In the genomic region with DNA sequence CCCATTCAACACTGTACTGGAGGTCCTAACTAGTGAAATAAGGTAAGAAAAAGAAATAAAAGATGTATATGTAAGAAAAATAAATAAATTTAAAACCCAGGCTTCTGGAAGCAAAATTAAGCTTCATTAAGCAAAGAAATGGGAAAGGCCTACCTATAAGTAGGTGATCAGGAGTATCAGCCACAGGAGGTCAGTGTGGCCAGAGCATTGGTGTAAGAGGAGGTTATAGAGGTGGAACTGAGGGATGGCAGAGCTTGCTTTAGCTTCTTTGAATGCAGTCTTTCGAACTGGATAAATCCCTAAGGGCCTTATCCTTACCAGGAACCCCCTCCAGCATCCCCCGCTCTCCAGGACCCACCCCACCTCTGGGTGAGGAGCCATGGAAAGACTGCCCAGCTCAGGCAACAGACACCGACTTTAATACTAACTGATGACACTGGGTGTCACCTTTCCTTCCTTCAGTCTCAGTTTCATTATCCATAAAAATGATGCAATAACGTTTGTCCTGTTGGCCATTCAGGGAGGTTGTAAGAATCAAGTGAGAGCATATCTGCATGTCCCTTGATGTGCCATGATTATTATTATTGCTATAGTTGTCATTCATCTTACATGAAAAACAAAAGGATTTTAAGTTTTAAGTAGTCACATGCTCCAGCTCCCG, we compare ENCODE assay signal across 1 cellular context.
TF ChIP-seq lines count a peak whose summit lies in the region.

No MANE protein-coding gene starts in this region.

TF ChIP-seq in K562, 482 proteins besides CTCF, POLR2A, EP300 and RAD21 (continues in another document):
- peak; percentile 58 for TF ChIP-seq MEIS2 (IDR thresholded peaks at IDR 0.05; ENCODE audit: partially characterized antibody)
- TF ChIP-seq, protein P1, sequence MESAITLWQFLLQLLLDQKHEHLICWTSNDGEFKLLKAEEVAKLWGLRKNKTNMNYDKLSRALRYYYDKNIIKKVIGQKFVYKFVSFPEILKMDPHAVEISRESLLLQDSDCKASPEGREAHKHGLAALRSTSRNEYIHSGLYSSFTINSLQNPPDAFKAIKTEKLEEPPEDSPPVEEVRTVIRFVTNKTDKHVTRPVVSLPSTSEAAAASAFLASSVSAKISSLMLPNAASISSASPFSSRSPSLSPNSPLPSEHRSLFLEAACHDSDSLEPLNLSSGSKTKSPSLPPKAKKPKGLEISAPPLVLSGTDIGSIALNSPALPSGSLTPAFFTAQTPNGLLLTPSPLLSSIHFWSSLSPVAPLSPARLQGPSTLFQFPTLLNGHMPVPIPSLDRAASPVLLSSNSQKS (CRISPR knock-in tag; IDR thresholded peaks at IDR 0.05): 0 out of 2 replicates have a peak, but pooled peaks have one; percentile 39
- TF ChIP-seq U2AF1 (optimal IDR thresholded peaks at IDR 0.05; ENCODE audit: low read depth, low read length): no peak
- TF ChIP-seq ZEB2 (IDR thresholded peaks at IDR 0.05): peak; percentile 71
- no peak for TF ChIP-seq CCNT2 (IDR thresholded peaks at IDR 0.05; ENCODE audit: borderline replicate concordance, extremely low read depth, insufficient read length, low read depth, low read length)
- TF ChIP-seq, protein P2, sequence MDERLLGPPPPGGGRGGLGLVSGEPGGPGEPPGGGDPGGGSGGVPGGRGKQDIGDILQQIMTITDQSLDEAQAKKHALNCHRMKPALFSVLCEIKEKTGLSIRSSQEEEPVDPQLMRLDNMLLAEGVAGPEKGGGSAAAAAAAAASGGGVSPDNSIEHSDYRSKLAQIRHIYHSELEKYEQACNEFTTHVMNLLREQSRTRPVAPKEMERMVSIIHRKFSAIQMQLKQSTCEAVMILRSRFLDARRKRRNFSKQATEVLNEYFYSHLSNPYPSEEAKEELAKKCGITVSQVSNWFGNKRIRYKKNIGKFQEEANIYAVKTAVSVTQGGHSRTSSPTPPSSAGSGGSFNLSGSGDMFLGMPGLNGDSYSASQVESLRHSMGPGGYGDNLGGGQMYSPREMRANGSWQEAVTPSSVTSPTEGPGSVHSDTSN (CRISPR knock-in tag; IDR thresholded peaks at IDR 0.05; ENCODE audit: low read depth): no peak
- TF ChIP-seq, protein P2 (tag; conservative IDR thresholded peaks at IDR 0.05; ENCODE audit: low read depth): peak; percentile 31; the same call in 1 of the 2 replicates
- no peak for TF ChIP-seq RBM14 (IDR thresholded peaks at IDR 0.05; ENCODE audit: borderline replicate concordance, insufficient read depth, low read depth, low read length)
- TF ChIP-seq HIVEP1 (CRISPR knock-in tag; IDR thresholded peaks at IDR 0.05): no peak
- TF ChIP-seq CC2D1A (IDR thresholded peaks at IDR 0.05): no peak
- peak; percentile 50; the same call in 1 of the 2 replicates for TF ChIP-seq CXXC5 (CRISPR knock-in tag; IDR thresholded peaks at IDR 0.05)
- TF ChIP-seq MYC (IDR thresholded peaks at IDR 0.05; ENCODE audit: low read depth, low read length): peak; percentile 72
- no peak for TF ChIP-seq MYC (CRISPR knock-in tag; IDR thresholded peaks at IDR 0.05; ENCODE audit: borderline replicate concordance, low read depth)
- 0 out of 2 replicates have a peak, but pooled peaks have one; percentile 28 for TF ChIP-seq ZNF311 (CRISPR knock-in tag; IDR thresholded peaks at IDR 0.05)
- TF ChIP-seq NUFIP1 (IDR thresholded peaks at IDR 0.05; ENCODE audit: partially characterized antibody): no peak
- TF ChIP-seq L3MBTL2 (IDR thresholded peaks at IDR 0.05): 0 out of 2 replicates have a peak, but pooled peaks have one; percentile 49
- TF ChIP-seq KAT2B (IDR thresholded peaks at IDR 0.05; ENCODE audit: low read depth, low read length): no peak
- TF ChIP-seq POLR2B (IDR thresholded peaks at IDR 0.05; ENCODE audit: low read depth, partially characterized antibody): peak; percentile 30
- TF ChIP-seq, protein P3, sequence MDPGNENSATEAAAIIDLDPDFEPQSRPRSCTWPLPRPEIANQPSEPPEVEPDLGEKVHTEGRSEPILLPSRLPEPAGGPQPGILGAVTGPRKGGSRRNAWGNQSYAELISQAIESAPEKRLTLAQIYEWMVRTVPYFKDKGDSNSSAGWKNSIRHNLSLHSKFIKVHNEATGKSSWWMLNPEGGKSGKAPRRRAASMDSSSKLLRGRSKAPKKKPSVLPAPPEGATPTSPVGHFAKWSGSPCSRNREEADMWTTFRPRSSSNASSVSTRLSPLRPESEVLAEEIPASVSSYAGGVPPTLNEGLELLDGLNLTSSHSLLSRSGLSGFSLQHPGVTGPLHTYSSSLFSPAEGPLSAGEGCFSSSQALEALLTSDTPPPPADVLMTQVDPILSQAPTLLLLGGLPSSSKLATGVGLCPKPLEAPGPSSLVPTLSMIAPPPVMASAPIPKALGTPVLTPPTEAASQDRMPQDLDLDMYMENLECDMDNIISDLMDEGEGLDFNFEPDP (CRISPR knock-in tag; IDR thresholded peaks at IDR 0.05): no peak
- peak; percentile 95 for TF ChIP-seq POLR2H (tag; IDR thresholded peaks at IDR 0.05; ENCODE audit: low read depth)
- TF ChIP-seq EP400 (IDR thresholded peaks at IDR 0.05): peak; percentile 70
- TF ChIP-seq SMARCA4 (IDR thresholded peaks at IDR 0.05): peak; percentile 20; the same call in 1 of the 2 replicates
- TF ChIP-seq ZNF175 (CRISPR knock-in tag; IDR thresholded peaks at IDR 0.05; ENCODE audit: low read depth): peak; percentile 82
- TF ChIP-seq SMAD4 (CRISPR knock-in tag; conservative IDR thresholded peaks at IDR 0.05): peak; percentile 53
- no peak for TF ChIP-seq PHB2 (IDR thresholded peaks at IDR 0.05; ENCODE audit: low read depth)
- TF ChIP-seq NR2C1 (IDR thresholded peaks at IDR 0.05): no peak
- peak; percentile 34; the same call in 1 of the 2 replicates for TF ChIP-seq NR2C1 (tag; IDR thresholded peaks at IDR 0.05)
- peak; percentile 61 for TF ChIP-seq SOX6 (IDR thresholded peaks at IDR 0.05)
- TF ChIP-seq NFXL1 (CRISPR knock-in tag; IDR thresholded peaks at IDR 0.05): no peak
- 0 out of 2 replicates have a peak, but pooled peaks have one; percentile 47 for TF ChIP-seq BACH1 (tag; IDR thresholded peaks at IDR 0.05)
- peak; percentile 96 for TF ChIP-seq ATF7 (IDR thresholded peaks at IDR 0.05)
- TF ChIP-seq CEBPB (tag; IDR thresholded peaks at IDR 0.05): peak; percentile 96
- peak; percentile 41; the same call in 1 of the 2 replicates for TF ChIP-seq ESRRA (IDR thresholded peaks at IDR 0.05; ENCODE audit: borderline replicate concordance, low read depth)
- 0 out of 2 replicates have a peak, but pooled peaks have one; percentile 37 for TF ChIP-seq FOXJ2 (tag; IDR thresholded peaks at IDR 0.05)
- TF ChIP-seq TRIM24 (IDR thresholded peaks at IDR 0.05): peak; percentile 84 to 90; a peak in 3 of 4 replicates
- TF ChIP-seq NR2C2 (CRISPR knock-in tag; IDR thresholded peaks at IDR 0.05): no peak
- TF ChIP-seq NR2C2 (tag; IDR thresholded peaks at IDR 0.05): peak; percentile 66; the same call in 1 of the 2 replicates
- TF ChIP-seq TEAD4 (IDR thresholded peaks at IDR 0.05; ENCODE audit: low read length): no peak
- TF ChIP-seq TEAD4 (CRISPR knock-in tag; IDR thresholded peaks at IDR 0.05; ENCODE audit: borderline replicate concordance): no peak
- TF ChIP-seq ATF1 (CRISPR knock-in tag; IDR thresholded peaks at IDR 0.05): no peak
- peak; percentile 35; the same call in 1 of the 2 replicates for TF ChIP-seq ATF1 (tag; IDR thresholded peaks at IDR 0.05)
- peak; percentile 79 for TF ChIP-seq ETV1 (tag; conservative IDR thresholded peaks at IDR 0.05; ENCODE audit: low read depth)
- peak; percentile 70 for TF ChIP-seq RBFOX2 (IDR thresholded peaks at IDR 0.05; ENCODE audit: low read depth, low read length)
- TF ChIP-seq HSF4 (CRISPR knock-in tag; IDR thresholded peaks at IDR 0.05; ENCODE audit: borderline replicate concordance): 0 out of 2 replicates have a peak, but pooled peaks have one; percentile 15
- TF ChIP-seq FOSL1 (tag; conservative IDR thresholded peaks at IDR 0.05): peak; percentile 20
- TF ChIP-seq, protein P4, sequence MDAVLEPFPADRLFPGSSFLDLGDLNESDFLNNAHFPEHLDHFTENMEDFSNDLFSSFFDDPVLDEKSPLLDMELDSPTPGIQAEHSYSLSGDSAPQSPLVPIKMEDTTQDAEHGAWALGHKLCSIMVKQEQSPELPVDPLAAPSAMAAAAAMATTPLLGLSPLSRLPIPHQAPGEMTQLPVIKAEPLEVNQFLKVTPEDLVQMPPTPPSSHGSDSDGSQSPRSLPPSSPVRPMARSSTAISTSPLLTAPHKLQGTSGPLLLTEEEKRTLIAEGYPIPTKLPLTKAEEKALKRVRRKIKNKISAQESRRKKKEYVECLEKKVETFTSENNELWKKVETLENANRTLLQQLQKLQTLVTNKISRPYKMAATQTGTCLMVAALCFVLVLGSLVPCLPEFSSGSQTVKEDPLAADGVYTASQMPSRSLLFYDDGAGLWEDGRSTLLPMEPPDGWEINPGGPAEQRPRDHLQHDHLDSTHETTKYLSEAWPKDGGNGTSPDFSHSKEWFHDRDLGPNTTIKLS (IDR thresholded peaks at IDR 0.05; ENCODE audit: borderline replicate concordance, low read depth): 0 out of 2 replicates have a peak, but pooled peaks have one; percentile 18
- TF ChIP-seq, protein P5, sequence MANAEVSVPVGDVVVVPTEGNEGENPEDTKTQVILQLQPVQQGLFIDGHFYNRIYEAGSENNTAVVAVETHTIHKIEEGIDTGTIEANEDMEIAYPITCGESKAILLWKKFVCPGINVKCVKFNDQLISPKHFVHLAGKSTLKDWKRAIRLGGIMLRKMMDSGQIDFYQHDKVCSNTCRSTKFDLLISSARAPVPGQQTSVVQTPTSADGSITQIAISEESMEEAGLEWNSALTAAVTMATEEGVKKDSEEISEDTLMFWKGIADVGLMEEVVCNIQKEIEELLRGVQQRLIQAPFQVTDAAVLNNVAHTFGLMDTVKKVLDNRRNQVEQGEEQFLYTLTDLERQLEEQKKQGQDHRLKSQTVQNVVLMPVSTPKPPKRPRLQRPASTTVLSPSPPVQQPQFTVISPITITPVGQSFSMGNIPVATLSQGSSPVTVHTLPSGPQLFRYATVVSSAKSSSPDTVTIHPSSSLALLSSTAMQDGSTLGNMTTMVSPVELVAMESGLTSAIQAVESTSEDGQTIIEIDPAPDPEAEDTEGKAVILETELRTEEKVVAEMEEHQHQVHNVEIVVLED (CRISPR knock-in tag; IDR thresholded peaks at IDR 0.05): 0 out of 2 replicates have a peak, but pooled peaks have one; percentile 32
- peak; percentile 87 for TF ChIP-seq JUND (IDR thresholded peaks at IDR 0.05; ENCODE audit: borderline replicate concordance, low read depth, low read length)
- TF ChIP-seq JUND (tag; IDR thresholded peaks at IDR 0.05; ENCODE audit: borderline replicate concordance, low read depth, low read length): peak; percentile 87
- peak; percentile 84 for TF ChIP-seq ZNF584 (CRISPR knock-in tag; IDR thresholded peaks at IDR 0.05; ENCODE audit: low read depth)
- TF ChIP-seq ZBTB17 (CRISPR knock-in tag; IDR thresholded peaks at IDR 0.05): no peak
- TF ChIP-seq, protein P6, sequence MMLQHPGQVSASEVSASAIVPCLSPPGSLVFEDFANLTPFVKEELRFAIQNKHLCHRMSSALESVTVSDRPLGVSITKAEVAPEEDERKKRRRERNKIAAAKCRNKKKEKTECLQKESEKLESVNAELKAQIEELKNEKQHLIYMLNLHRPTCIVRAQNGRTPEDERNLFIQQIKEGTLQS (IDR thresholded peaks at IDR 0.05): peak; percentile 99
- TF ChIP-seq, protein P6 (CRISPR knock-in tag; conservative IDR thresholded peaks at IDR 0.05): no peak
- TF ChIP-seq MAFK (IDR thresholded peaks at IDR 0.05; ENCODE audit: low read length): no peak
- TF ChIP-seq CEBPG (CRISPR knock-in tag; IDR thresholded peaks at IDR 0.05): peak; percentile 98
- peak; percentile 99 to 100 for TF ChIP-seq CEBPG (tag; conservative IDR thresholded peaks at IDR 0.05 in 1 of 2, IDR thresholded peaks at IDR 0.05 in 1 of 2)
- TF ChIP-seq ZSCAN32 (CRISPR knock-in tag; IDR thresholded peaks at IDR 0.05): peak; percentile 99
- TF ChIP-seq, protein P7, sequence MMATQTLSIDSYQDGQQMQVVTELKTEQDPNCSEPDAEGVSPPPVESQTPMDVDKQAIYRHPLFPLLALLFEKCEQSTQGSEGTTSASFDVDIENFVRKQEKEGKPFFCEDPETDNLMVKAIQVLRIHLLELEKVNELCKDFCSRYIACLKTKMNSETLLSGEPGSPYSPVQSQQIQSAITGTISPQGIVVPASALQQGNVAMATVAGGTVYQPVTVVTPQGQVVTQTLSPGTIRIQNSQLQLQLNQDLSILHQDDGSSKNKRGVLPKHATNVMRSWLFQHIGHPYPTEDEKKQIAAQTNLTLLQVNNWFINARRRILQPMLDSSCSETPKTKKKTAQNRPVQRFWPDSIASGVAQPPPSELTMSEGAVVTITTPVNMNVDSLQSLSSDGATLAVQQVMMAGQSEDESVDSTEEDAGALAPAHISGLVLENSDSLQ (IDR thresholded peaks at IDR 0.05): peak; percentile 62
- TF ChIP-seq BCL6 (CRISPR knock-in tag; IDR thresholded peaks at IDR 0.05): no peak
- peak; percentile 24; the same call in 1 of the 2 replicates for TF ChIP-seq DPF2 (IDR thresholded peaks at IDR 0.05)
- peak in 1 of 2 experiments; percentile 43; a peak in 2 of 4 replicates for TF ChIP-seq RCOR1 (IDR thresholded peaks at IDR 0.05; ENCODE audit: borderline replicate concordance in 1 of 2, low read depth in 2 of 2, low read length in 2 of 2)
- TF ChIP-seq, protein P8, sequence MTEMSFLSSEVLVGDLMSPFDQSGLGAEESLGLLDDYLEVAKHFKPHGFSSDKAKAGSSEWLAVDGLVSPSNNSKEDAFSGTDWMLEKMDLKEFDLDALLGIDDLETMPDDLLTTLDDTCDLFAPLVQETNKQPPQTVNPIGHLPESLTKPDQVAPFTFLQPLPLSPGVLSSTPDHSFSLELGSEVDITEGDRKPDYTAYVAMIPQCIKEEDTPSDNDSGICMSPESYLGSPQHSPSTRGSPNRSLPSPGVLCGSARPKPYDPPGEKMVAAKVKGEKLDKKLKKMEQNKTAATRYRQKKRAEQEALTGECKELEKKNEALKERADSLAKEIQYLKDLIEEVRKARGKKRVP (CRISPR knock-in tag; IDR thresholded peaks at IDR 0.05): peak; percentile 98
- TF ChIP-seq ZNF644 (tag; IDR thresholded peaks at IDR 0.05; ENCODE audit: low read depth): 0 out of 2 replicates have a peak, but pooled peaks have one; percentile 2
- peak; percentile 65; the same call in 1 of the 2 replicates for TF ChIP-seq CTBP1 (IDR thresholded peaks at IDR 0.05; ENCODE audit: borderline replicate concordance)
